10 cellular contexts compared by ENCODE assay signal in genomic region chr11:18329196-18329870, GRCh38. TPM values are rescaled to one million over a fixed set of nuclear protein-coding genes. Genes with fewer than 3 reads are reported as not detected.
DNase-seq lines count a peak whose midpoint lies in the region; ATAC-seq lines count a peak whose summit lies in the region.
"Had no signal": no experiment of that assay in that cellular context is flagged by ENCODE, and none has a peak within 500 bp of the region (broad histone marks: within the 10 kb centered on the region; RNA-seq: fewer than 3 reads in every experiment).

No MANE protein-coding gene starts in this region.

- no peak overlapping the region for H3K4me3 Mint-ChIP-seq in activated CD8-positive, alpha-beta memory T cell treated with anti-CD3 and anti-CD28 coated beads, Interleukin-2, amount 10 ng/mL, durations not matched to agents 7 days and 5 days
- H3K4me3 Mint-ChIP-seq in activated CD8-positive, alpha-beta T cell treated with anti-CD3 and anti-CD28 coated beads, Interleukin-2, amount 10 ng/mL, durations not matched to agents 7 days and 5 days: no peak overlapping the region
- H3K4me3 Mint-ChIP-seq in stimulated activated memory B cell treated with anti-CD40 and anti-IgM and Interleukin-4, amounts not matched to agents 10 μg/mL and 1 μg/mL and 100 μg/mL, for 72 hours: peak overlapping the region; percentile 5

- ATAC-seq in activated CD8-positive, alpha-beta memory T cell treated with anti-CD3 and anti-CD28 coated beads, Interleukin-2, amount 10 ng/mL, durations not matched to agents 7 days and 5 days: peak; percentile 55
- peak; percentile 49 for ATAC-seq in HG03060 (IDR thresholded peaks at IDR 0.05; ENCODE audit: low read depth, unreplicated experiment)
- ATAC-seq in activated CD8-positive, alpha-beta T cell treated with anti-CD3 and anti-CD28 coated beads, Interleukin-2, amount 10 ng/mL, durations not matched to agents 7 days and 5 days: peak; percentile 18
- peak; percentile 83 for ATAC-seq in stimulated activated memory B cell treated with anti-CD40 and anti-IgM and Interleukin-4, amounts not matched to agents 10 μg/mL and 1 μg/mL and 100 μg/mL, for 72 hours

- no peaks in the 10 kb centered on the region for H3K9me3 Mint-ChIP-seq in activated CD8-positive, alpha-beta memory T cell treated with anti-CD3 and anti-CD28 coated beads, Interleukin-2, amount 10 ng/mL, durations not matched to agents 7 days and 5 days (ENCODE audit: low read depth)
- no peaks in the 10 kb centered on the region for H3K9me3 Mint-ChIP-seq in activated CD8-positive, alpha-beta T cell treated with anti-CD3 and anti-CD28 coated beads, Interleukin-2, amount 10 ng/mL, durations not matched to agents 7 days and 5 days (ENCODE audit: insufficient read depth)
- no peaks in the 10 kb centered on the region for H3K9me3 Mint-ChIP-seq in stimulated activated memory B cell treated with anti-CD40 and anti-IgM and Interleukin-4, amounts not matched to agents 10 μg/mL and 1 μg/mL and 100 μg/mL, for 72 hours

- DNase-seq in activated CD8-positive, alpha-beta memory T cell treated with anti-CD3 and anti-CD28 coated beads, Interleukin-2, amount 10 ng/mL, durations not matched to agents 7 days and 5 days: no peak
- DNase-seq in activated CD8-positive, alpha-beta memory T cell treated with anti-CD3 and anti-CD28 coated beads, Interleukin-2, amount 50 U/mL, for 48 hours: no peak
- DNase-seq in activated CD8-positive, alpha-beta T cell treated with anti-CD3 and anti-CD28 coated beads, Interleukin-2, amount 10 ng/mL, durations not matched to agents 7 days and 5 days: no peak
- DNase-seq in NCI-H82 treated with DMSO at 0.1 percent for 48 hours (lab: John Stamatoyannopoulos, UW; ENCODE audit: unreplicated experiment) (no peak), DMS114 treated with DMSO at 0.1 percent for 48 hours (lab: John Stamatoyannopoulos, UW; ENCODE audit: unreplicated experiment) (no peak), C1 segment of cervical spinal cord (lab: John Stamatoyannopoulos, UW) (no peak)
- DNase-seq: NCI-H187, ovary had no signal

- no peaks in the 10 kb centered on the region for H3K27me3 Mint-ChIP-seq in activated CD8-positive, alpha-beta memory T cell treated with anti-CD3 and anti-CD28 coated beads, Interleukin-2, amount 10 ng/mL, durations not matched to agents 7 days and 5 days
- no peaks in the 10 kb centered on the region for H3K27me3 Mint-ChIP-seq in activated CD8-positive, alpha-beta T cell treated with anti-CD3 and anti-CD28 coated beads, Interleukin-2, amount 10 ng/mL, durations not matched to agents 7 days and 5 days (ENCODE audit: low read depth)
- H3K27me3 Mint-ChIP-seq in stimulated activated memory B cell treated with anti-CD40 and anti-IgM and Interleukin-4, amounts not matched to agents 10 μg/mL and 1 μg/mL and 100 μg/mL, for 72 hours: no peaks in the 10 kb centered on the region

- H3K36me3 Mint-ChIP-seq in activated CD8-positive, alpha-beta memory T cell treated with anti-CD3 and anti-CD28 coated beads, Interleukin-2, amount 10 ng/mL, durations not matched to agents 7 days and 5 days: peaks cover 43% of the 10 kb centered on the region
- H3K36me3 Mint-ChIP-seq in activated CD8-positive, alpha-beta T cell treated with anti-CD3 and anti-CD28 coated beads, Interleukin-2, amount 10 ng/mL, durations not matched to agents 7 days and 5 days (ENCODE audit: low read depth): peaks cover 59% of the 10 kb centered on the region
- peaks cover 63% of the 10 kb centered on the region for H3K36me3 Mint-ChIP-seq in stimulated activated memory B cell treated with anti-CD40 and anti-IgM and Interleukin-4, amounts not matched to agents 10 μg/mL and 1 μg/mL and 100 μg/mL, for 72 hours

- CTCF ChIA-PET in activated CD8-positive, alpha-beta memory T cell treated with anti-CD3 and anti-CD28 coated beads, Interleukin-2, amount 10 ng/mL, durations not matched to agents 7 days and 5 days (lab: Charles Lee): no interaction called here
- CTCF ChIA-PET in activated CD8-positive, alpha-beta T cell treated with anti-CD3 and anti-CD28 coated beads, Interleukin-2, amount 10 ng/mL, durations not matched to agents 7 days and 5 days (lab: Charles Lee): no interaction called here

- POLR2A ChIA-PET in activated CD8-positive, alpha-beta T cell treated with anti-CD3 and anti-CD28 coated beads, Interleukin-2, amount 10 ng/mL, durations not matched to agents 7 days and 5 days (lab: Charles Lee): no interaction called here

- H3K27ac Mint-ChIP-seq in activated CD8-positive, alpha-beta memory T cell treated with anti-CD3 and anti-CD28 coated beads, Interleukin-2, amount 10 ng/mL, durations not matched to agents 7 days and 5 days: peak overlapping the region; percentile 59
- peak overlapping the region; percentile 45 for H3K27ac Mint-ChIP-seq in activated CD8-positive, alpha-beta T cell treated with anti-CD3 and anti-CD28 coated beads, Interleukin-2, amount 10 ng/mL, durations not matched to agents 7 days and 5 days
- H3K27ac Mint-ChIP-seq in stimulated activated memory B cell treated with anti-CD40 and anti-IgM and Interleukin-4, amounts not matched to agents 10 μg/mL and 1 μg/mL and 100 μg/mL, for 72 hours: peak overlapping the region; percentile 79

- H3K4me1 Mint-ChIP-seq in activated CD8-positive, alpha-beta memory T cell treated with anti-CD3 and anti-CD28 coated beads, Interleukin-2, amount 10 ng/mL, durations not matched to agents 7 days and 5 days: peaks cover 61% of the 10 kb centered on the region
- peaks cover 53% of the 10 kb centered on the region for H3K4me1 Mint-ChIP-seq in activated CD8-positive, alpha-beta T cell treated with anti-CD3 and anti-CD28 coated beads, Interleukin-2, amount 10 ng/mL, durations not matched to agents 7 days and 5 days (ENCODE audit: low read depth)
- peaks cover 58% of the 10 kb centered on the region for H3K4me1 Mint-ChIP-seq in stimulated activated memory B cell treated with anti-CD40 and anti-IgM and Interleukin-4, amounts not matched to agents 10 μg/mL and 1 μg/mL and 100 μg/mL, for 72 hours

RNA-seq across cellular contexts. Expression of gene GTF2H1, which starts 7.0 kb away (rescaled TPM):
- total RNA-seq in activated CD8-positive, alpha-beta memory T cell treated with anti-CD3 and anti-CD28 coated beads, Interleukin-2, amount 10 ng/mL, durations not matched to agents 7 days and 5 days: 10 to 100 TPM; 40.0 to 47.7 TPM
- total RNA-seq in activated CD8-positive, alpha-beta T cell treated with anti-CD3 and anti-CD28 coated beads, Interleukin-2, amount 10 ng/mL, durations not matched to agents 7 days and 5 days: 10 to 100 TPM; 47.2 to 47.8 TPM

RNA-seq across cellular contexts. Expression of gene HPS5, which starts 7.4 kb away (rescaled TPM):
- 10 to 100 TPM; 19.3 to 19.8 TPM for total RNA-seq in activated CD8-positive, alpha-beta memory T cell treated with anti-CD3 and anti-CD28 coated beads, Interleukin-2, amount 10 ng/mL, durations not matched to agents 7 days and 5 days
- total RNA-seq in activated CD8-positive, alpha-beta T cell treated with anti-CD3 and anti-CD28 coated beads, Interleukin-2, amount 10 ng/mL, durations not matched to agents 7 days and 5 days: 10 to 100 TPM; 15.8 to 18.0 TPM

Comparison
In these comparisons a context has a peak if more than half of its experiments do, and no peak if none do; other contexts are left out.
1. ATAC-seq: peak in every context shown above with its lines; median percentile 83 in stimulated activated memory B cell treated with anti-CD40 and anti-IgM and Interleukin-4, amounts not matched to agents 10 μg/mL and 1 μg/mL and 100 μg/mL, for 72 hours; 55 in activated CD8-positive, alpha-beta memory T cell treated with anti-CD3 and anti-CD28 coated beads, Interleukin-2, amount 10 ng/mL, durations not matched to agents 7 days and 5 days; 49 in HG03060; 18 in activated CD8-positive, alpha-beta T cell treated with anti-CD3 and anti-CD28 coated beads, Interleukin-2, amount 10 ng/mL, durations not matched to agents 7 days and 5 days.